26 cellular contexts compared by ENCODE assay signal in the genomic region with DNA sequence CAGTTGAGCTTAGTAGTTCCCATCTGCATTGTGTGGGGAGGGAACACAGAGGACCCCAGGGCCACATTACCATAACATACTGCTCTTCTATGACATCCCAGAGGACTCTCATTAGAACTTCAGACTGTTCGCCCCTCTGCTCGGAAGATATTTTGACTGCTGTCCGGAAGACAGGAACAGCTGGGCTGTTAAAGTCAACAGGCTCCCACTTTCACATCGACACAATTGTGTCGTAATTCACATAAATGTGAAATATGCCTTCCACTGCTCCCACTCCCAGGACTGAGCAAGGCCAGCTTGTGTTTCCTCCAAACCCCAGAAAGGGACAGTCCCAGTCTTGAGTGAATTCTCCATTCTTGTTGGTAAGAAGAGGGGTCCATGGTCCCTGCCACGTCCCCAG.
"Had no signal": no experiment of that assay in that cellular context is flagged by ENCODE, and none has a peak within 500 bp of the region (broad histone marks: within the 10 kb centered on the region; RNA-seq: fewer than 3 reads in every experiment).

No MANE protein-coding gene starts in this region.

- H3K27ac ChIP-seq: dorsolateral prefrontal cortex, epithelial cell of prostate, foreskin keratinocyte, gastroesophageal sphincter, heart left ventricle, hepatocyte, prostate gland, right atrium auricular region, sigmoid colon, skin epidermis, testis, tibial artery had no signal

- H3K4me1 Mint-ChIP-seq: memory B cell; naive thymus-derived CD4-positive, alpha-beta T cell; stimulated activated memory B cell treated with anti-CD40 and anti-IgM and Interleukin-4, amounts not matched to agents 10 μg/mL and 1 μg/mL and 100 μg/mL, for 72 hours had no signal

- H3K36me3 Mint-ChIP-seq: memory B cell; naive thymus-derived CD4-positive, alpha-beta T cell; stimulated activated memory B cell treated with anti-CD40 and anti-IgM and Interleukin-4, amounts not matched to agents 10 μg/mL and 1 μg/mL and 100 μg/mL, for 72 hours; type B pancreatic cell had no signal

- H3K4me1 ChIP-seq: foreskin keratinocyte, gastroesophageal sphincter, heart left ventricle, prostate gland, right atrium auricular region, sigmoid colon, testis, tibial artery had no signal

- H3K27me3 ChIP-seq: dorsolateral prefrontal cortex, hepatocyte, right atrium auricular region, sigmoid colon, spleen, testis, tibial artery had no signal

- H3K27ac Mint-ChIP-seq: memory B cell; naive thymus-derived CD4-positive, alpha-beta T cell; stimulated activated memory B cell treated with anti-CD40 and anti-IgM and Interleukin-4, amounts not matched to agents 10 μg/mL and 1 μg/mL and 100 μg/mL, for 72 hours; type B pancreatic cell had no signal

- H3K27me3 Mint-ChIP-seq: stimulated activated memory B cell treated with anti-CD40 and anti-IgM and Interleukin-4, amounts not matched to agents 10 μg/mL and 1 μg/mL and 100 μg/mL, for 72 hours; type B pancreatic cell had no signal

- H3K9me3 ChIP-seq: prostate gland, sigmoid colon, testis, tibial artery had no signal

- DNase-seq: dorsolateral prefrontal cortex; effector CD4-positive, alpha-beta T cell; foreskin keratinocyte; heart left ventricle; kidney; naive thymus-derived CD4-positive, alpha-beta T cell; nucleus accumbens; sigmoid colon; spleen; stimulated activated CD4-positive, alpha-beta T cell treated with anti-CD3 and anti-CD28 coated beads, Interleukin-4, amount 100 ng/mL, for 4 hours; stimulated activated naive CD8-positive, alpha-beta T cell treated with anti-CD3 and anti-CD28 coated beads, Interleukin-15, Interleukin-2, amounts not matched to agents 100 U/mL and 50 U/mL, for 24 hours; substantia nigra; testis; tibial artery had no signal

- ATAC-seq: esophagus mucosa; foreskin keratinocyte; heart left ventricle; naive thymus-derived CD4-positive, alpha-beta T cell; stimulated activated memory B cell treated with anti-CD40 and anti-IgM and Interleukin-4, amounts not matched to agents 10 μg/mL and 1 μg/mL and 100 μg/mL, for 72 hours; stimulated activated naive CD8-positive, alpha-beta T cell treated with anti-CD3 and anti-CD28 coated beads, Interleukin-15, Interleukin-2, amounts not matched to agents 100 U/mL and 50 U/mL, for 24 hours had no signal

- H3K4me3 ChIP-seq: dorsolateral prefrontal cortex, gastroesophageal sphincter, heart left ventricle, hepatocyte, lung, prostate gland, right atrium auricular region, sigmoid colon, skin epidermis, spleen, testis, tibial artery had no signal

- H3K36me3 ChIP-seq: gastroesophageal sphincter, heart left ventricle, prostate gland, right atrium auricular region, sigmoid colon, spleen, tibial artery had no signal

- H3K4me3 Mint-ChIP-seq: memory B cell; naive thymus-derived CD4-positive, alpha-beta T cell; nephron; stimulated activated memory B cell treated with anti-CD40 and anti-IgM and Interleukin-4, amounts not matched to agents 10 μg/mL and 1 μg/mL and 100 μg/mL, for 72 hours; type B pancreatic cell had no signal
